ENCODE assay signal across 1 cellular context in genomic region chr11:5343474-5344335, GRCh38.
TF ChIP-seq lines count a peak whose summit lies in the region.

OR51B5 (minus strand) TSS chr11:5343524; CDS start chr11:5343524, 0 bp downstream.

TF ChIP-seq in H1, 55 proteins besides CTCF, POLR2A, EP300 and RAD21 (continued from another document):
- TF ChIP-seq GABPA (IDR thresholded peaks at IDR 0.05; ENCODE audit: borderline replicate concordance, insufficient read depth, low read length) (no peak), YY1 (IDR thresholded peaks at IDR 0.05; ENCODE audit: low read depth, low read length) (no peak), KDM1A (IDR thresholded peaks at IDR 0.05; ENCODE audit: borderline replicate concordance, low read length) (no peak), RBBP5 (IDR thresholded peaks at IDR 0.05; ENCODE audit: borderline replicate concordance, low read depth, low read length) (no peak), RNF2 (IDR thresholded peaks at IDR 0.05; ENCODE audit: borderline replicate concordance, low read depth, low read length, missing control alignments, poor library complexity, severe bottlenecking) (no peak), HDAC6 (IDR thresholded peaks at IDR 0.05; ENCODE audit: low read depth, low read length) (no peak), TCF12 (IDR thresholded peaks at IDR 0.05; ENCODE audit: low read depth, low read length) (no peak), CBX8 (IDR thresholded peaks at IDR 0.05; ENCODE audit: borderline replicate concordance, low read depth, low read length) (no peak), BRCA1 (IDR thresholded peaks at IDR 0.05; ENCODE audit: low read depth, low read length) (no peak), TAF7 (optimal IDR thresholded peaks at IDR 0.05; ENCODE audit: borderline replicate concordance, low read depth, low read length) (no peak)
